ENCODE assay signal across 23 cellular contexts in the genomic region with DNA sequence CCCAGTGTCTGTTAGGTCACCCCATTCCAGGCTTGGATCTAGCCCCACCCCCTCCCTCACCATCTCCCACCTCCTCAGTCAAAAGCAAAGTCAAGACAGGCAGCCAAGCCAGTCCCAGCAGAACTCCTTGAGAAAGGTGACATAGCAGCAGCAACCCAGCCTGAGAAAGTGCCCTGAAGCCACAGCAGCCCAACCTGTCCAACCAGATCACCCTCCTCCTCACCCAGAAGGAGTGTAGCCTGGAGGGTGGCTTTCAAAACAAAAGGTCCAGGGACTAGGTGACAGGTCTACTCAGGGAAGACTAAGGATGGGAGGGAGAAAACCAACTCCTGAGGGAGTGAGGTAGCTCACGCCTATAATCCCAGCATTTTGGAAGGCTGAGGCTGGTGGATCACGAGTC. TPM values are rescaled to one million over a fixed set of nuclear protein-coding genes. Genes with fewer than 3 reads are reported as not detected.
DNase-seq lines count a peak whose midpoint lies in the region; ATAC-seq and TF ChIP-seq lines count a peak whose summit lies in the region.
"Had no signal": no experiment of that assay in that cellular context is flagged by ENCODE, and none has a peak within 500 bp of the region (broad histone marks: within the 10 kb centered on the region; RNA-seq: fewer than 3 reads in every experiment).

No MANE protein-coding gene starts in this region.

- CTCF ChIA-PET in Caco-2 (lab: Charles Lee): interaction anchor here (0.6 to 0.7 kb wide), 2 partner anchors 14 to 41 kb away, joined by 3 to 6 read pairs; no protein-coding TSS in a partner anchor

- no peak overlapping the region for H2AFZ ChIP-seq in hepatocyte

- H3K4me1 Mint-ChIP-seq in Caco-2 (ENCODE audit: low read depth, unreplicated experiment): peaks cover 18% of the 10 kb centered on the region
- H3K4me1 Mint-ChIP-seq in activated T-helper 17 cell treated with anti-CD3 and anti-CD28 coated beads, Interleukin-2, amount 50 U/mL, for 72 hours: peaks cover 15% of the 10 kb centered on the region

- peaks cover 23% of the 10 kb centered on the region for H3K4me1 ChIP-seq in Caco-2
- H3K4me1 ChIP-seq in hepatocyte (ENCODE audit: insufficient read depth): peaks cover 6% of the 10 kb centered on the region
- H3K4me1 ChIP-seq in suprapubic skin: peaks cover 36% of the 10 kb centered on the region

- 83% methylated on average over 2 of the region's 2 CpGs for WGBS in hepatocyte (ENCODE audit: low lambda C conversion rate, missing lambda C conversion rate)
- 35% methylated on average over 2 of the region's 2 CpGs for WGBS in suprapubic skin

- H3K9me3 ChIP-seq in Caco-2 (no peaks in the 10 kb centered on the region), hepatocyte (ENCODE audit: low read depth) (no peaks in the 10 kb centered on the region), suprapubic skin (no peaks in the 10 kb centered on the region)

- no peak for ATAC-seq in activated T-helper 17 cell treated with anti-CD3 and anti-CD28 coated beads, Interleukin-2, amount 50 U/mL, for 72 hours (replicated peaks)
- ATAC-seq: activated naive CD4-positive, alpha-beta T cell treated with anti-CD3 and anti-CD28 coated beads, Interleukin-2, amount 50 U/mL, for 72 hours; activated T-cell treated with anti-CD3 and anti-CD28 coated beads, Interleukin-2, amount 50 U/mL, for 72 hours had no signal

- intact Hi-C loops in Caco-2 (cut with micrococcal nuclease; ENCODE audit: unreplicated experiment): loop anchor here (2.0 kb wide), 2 partner anchors 16 to 28 kb away; no protein-coding TSS in a partner anchor

- H3K4me3 ChIP-seq in Caco-2 (ENCODE audit: low read depth, low read length) (no peak overlapping the region), hepatocyte (no peak overlapping the region), suprapubic skin (no peak overlapping the region)
- H3K4me3 ChIP-seq: skin epidermis had no signal

- H3K27ac Mint-ChIP-seq in Caco-2 (ENCODE audit: unreplicated experiment): peak overlapping the region; percentile 48
- H3K27ac Mint-ChIP-seq in activated T-helper 17 cell treated with anti-CD3 and anti-CD28 coated beads, Interleukin-2, amount 50 U/mL, for 72 hours: no peak overlapping the region
- H3K27ac Mint-ChIP-seq: activated naive CD4-positive, alpha-beta T cell treated with anti-CD3 and anti-CD28 coated beads, Interleukin-2, amount 50 U/mL, for 72 hours; activated T-cell treated with anti-CD3 and anti-CD28 coated beads, Interleukin-2, amount 50 U/mL, for 72 hours; nephron progenitor cell; stimulated activated naive CD8-positive, alpha-beta T cell treated with anti-CD3 and anti-CD28 coated beads, Interleukin-15, Interleukin-2, amounts not matched to agents 100 ng/mL and 50 ng/mL, for 24 hours; T-helper 2 cell treated with Interferon-gamma antibody and Interleukin-4, amounts not matched to agents 5 μg/mL and 100 μg/mL, for 36 hours had no signal

- no peak overlapping the region for H3K27ac ChIP-seq in hepatocyte
- H3K27ac ChIP-seq in suprapubic skin: peak overlapping the region; percentile 32
- H3K27ac ChIP-seq: skin epidermis had no signal

- H4K20me1 ChIP-seq in hepatocyte (ENCODE audit: insufficient read depth, poor library complexity, severe bottlenecking): no peaks in the 10 kb centered on the region

- no peaks in the 10 kb centered on the region for H3K9me3 Mint-ChIP-seq in Caco-2 (ENCODE audit: unreplicated experiment)
- H3K9me3 Mint-ChIP-seq in activated T-helper 17 cell treated with anti-CD3 and anti-CD28 coated beads, Interleukin-2, amount 50 U/mL, for 72 hours: no peaks in the 10 kb centered on the region
- H3K9me3 Mint-ChIP-seq: activated naive CD4-positive, alpha-beta T cell treated with anti-CD3 and anti-CD28 coated beads, Interleukin-2, amount 50 U/mL, for 72 hours; activated T-cell treated with anti-CD3 and anti-CD28 coated beads, Interleukin-2, amount 50 U/mL, for 72 hours; CD8-positive, alpha-beta memory T cell; stimulated activated naive CD8-positive, alpha-beta T cell treated with anti-CD3 and anti-CD28 coated beads, Interleukin-15, Interleukin-2, amounts not matched to agents 100 ng/mL and 50 ng/mL, for 24 hours; T-helper 2 cell treated with Interferon-gamma antibody and Interleukin-4, amounts not matched to agents 5 μg/mL and 100 μg/mL, for 36 hours had no signal

- TF ChIP-seq POLR2A in suprapubic skin (IDR thresholded peaks at IDR 0.05): no peak

- H3K4me3 Mint-ChIP-seq in Caco-2 (ENCODE audit: unreplicated experiment): peak overlapping the region; percentile 15
- H3K4me3 Mint-ChIP-seq in activated T-helper 17 cell treated with anti-CD3 and anti-CD28 coated beads, Interleukin-2, amount 50 U/mL, for 72 hours: no peak overlapping the region
- H3K4me3 Mint-ChIP-seq: activated T-cell treated with anti-CD3 and anti-CD28 coated beads, Interleukin-2, amount 50 U/mL, for 72 hours; CD8-positive, alpha-beta memory T cell; nephron progenitor cell; stimulated activated naive CD8-positive, alpha-beta T cell treated with anti-CD3 and anti-CD28 coated beads, Interleukin-15, Interleukin-2, amounts not matched to agents 100 ng/mL and 50 ng/mL, for 24 hours; T-helper 2 cell treated with Interferon-gamma antibody and Interleukin-4, amounts not matched to agents 5 μg/mL and 100 μg/mL, for 36 hours had no signal

- TF ChIP-seq CTCF in Caco-2 (IDR thresholded peaks at IDR 0.05; ENCODE audit: insufficient read depth in 1 of 2, low read depth in 1 of 2, low read length in 1 of 2, severe bottlenecking in 1 of 2, unreplicated experiment in 1 of 2) (no peak), hepatocyte (IDR thresholded peaks at IDR 0.05; ENCODE audit: poor library complexity) (no peak), suprapubic skin (IDR thresholded peaks at IDR 0.05) (no peak)

- no peak overlapping the region for H3K4me2 ChIP-seq in hepatocyte

- BruUV-seq in Caco-2 (replicated peaks; lab: Mats Ljungman, UMichigan): no TSS peak

- peaks cover 29% of the 10 kb centered on the region for H3K36me3 Mint-ChIP-seq in Caco-2 (ENCODE audit: insufficient read depth, unreplicated experiment)
- no peaks in the 10 kb centered on the region for H3K36me3 Mint-ChIP-seq in activated T-helper 17 cell treated with anti-CD3 and anti-CD28 coated beads, Interleukin-2, amount 50 U/mL, for 72 hours (ENCODE audit: low read depth)
- H3K36me3 Mint-ChIP-seq: activated naive CD4-positive, alpha-beta T cell treated with anti-CD3 and anti-CD28 coated beads, Interleukin-2, amount 50 U/mL, for 72 hours had no signal

- DNase-seq in Caco-2 (peak; percentile 80 to 83), LoVo (ENCODE audit: low spot score) (peak; percentile 37), hepatocyte (ENCODE audit: low spot score) (peak; percentile 28), suprapubic skin (ENCODE audit: low spot score in 2 of 2) (no peak), NCI-H82 treated with DMSO at 0.1 percent for 48 hours (lab: John Stamatoyannopoulos, UW; ENCODE audit: unreplicated experiment) (no peak), KBM-7 (no peak), cerebellum (ENCODE audit: low spot score) (no peak)
- DNase-seq: activated T-cell treated with anti-CD3 and anti-CD28 coated beads, Interleukin-2, amount 50 U/mL, for 72 hours; cortex of kidney; hippocampal formation; midbrain; NCI-H2029; NCI-H526; nephron progenitor cell; posterior cingulate gyrus had no signal

- H3K27me3 ChIP-seq in Caco-2 (replicated peaks; ENCODE audit: control insufficient read depth, insufficient read depth, low read length): no peaks in the 10 kb centered on the region
- no peaks in the 10 kb centered on the region for H3K27me3 ChIP-seq in hepatocyte
- no peaks in the 10 kb centered on the region for H3K27me3 ChIP-seq in suprapubic skin

- in situ Hi-C loops in KBM-7 (cut with MboI; ENCODE audit: low pct_unique_long_range_greater_than_20kb, low sequenced_read_pairs): no loop called here

- H3K9me2 ChIP-seq in hepatocyte (replicated peaks; ENCODE audit: insufficient read depth): no peaks in the 10 kb centered on the region

- POLR2A ChIA-PET in Caco-2 (lab: Charles Lee): no interaction called here

- H3K36me3 ChIP-seq in Caco-2 (ENCODE audit: control insufficient read depth, insufficient read depth, low read length) (no peaks in the 10 kb centered on the region; the same call in 1 of the 2 replicates), hepatocyte (replicated peaks; ENCODE audit: insufficient read depth, low read depth) (no peaks in the 10 kb centered on the region), suprapubic skin (no peaks in the 10 kb centered on the region)

- H3K27me3 Mint-ChIP-seq in Caco-2 (ENCODE audit: insufficient read depth, unreplicated experiment): no peaks in the 10 kb centered on the region
- no peaks in the 10 kb centered on the region for H3K27me3 Mint-ChIP-seq in activated T-helper 17 cell treated with anti-CD3 and anti-CD28 coated beads, Interleukin-2, amount 50 U/mL, for 72 hours
- H3K27me3 Mint-ChIP-seq: CD8-positive, alpha-beta memory T cell; stimulated activated naive CD8-positive, alpha-beta T cell treated with anti-CD3 and anti-CD28 coated beads, Interleukin-15, Interleukin-2, amounts not matched to agents 100 ng/mL and 50 ng/mL, for 24 hours had no signal

- no peak for TF ChIP-seq EP300 in suprapubic skin (IDR thresholded peaks at IDR 0.05)

- peaks cover 38% of the 10 kb centered on the region for H3K79me2 ChIP-seq in hepatocyte

RNA-seq across cellular contexts. Expression of gene RAB15, which starts 5.2 kb away (rescaled TPM):
- 69.5 and 92.5 TPM in 2 replicates for total RNA-seq in Caco-2 (2022)
- total RNA-seq in hepatocyte: 33.8 and 34.0 TPM in 2 replicates
- 38.7 and 40.6 TPM in 2 replicates for polyA plus RNA-seq in hepatocyte
- 10 to 100 TPM in 3 of 4 donors, 1 to 10 TPM in 1; 9.6 to 17.0 (median 15.1) TPM for total RNA-seq in suprapubic skin
- 1 to 10 TPM; 4.3 to 7.2 TPM for total RNA-seq in activated T-helper 17 cell treated with anti-CD3 and anti-CD28 coated beads, Interleukin-2, amount 50 U/mL, for 72 hours
- total RNA-seq in cerebellum: 27.3 TPM

RNA-seq across cellular contexts. Expression of gene FNTB, which starts 19.7 kb away (rescaled TPM):
- total RNA-seq in Caco-2 (2022): 20.6 and 21.2 TPM in 2 replicates
- total RNA-seq in hepatocyte: 11.3 and 18.1 TPM in 2 replicates
- 19.5 and 24.3 TPM in 2 replicates for polyA plus RNA-seq in hepatocyte
- total RNA-seq in suprapubic skin: 10 to 100 TPM; 40.6 to 44.6 (median 43.2) TPM
- 10 to 100 TPM; 24.7 to 47.1 TPM for total RNA-seq in activated T-helper 17 cell treated with anti-CD3 and anti-CD28 coated beads, Interleukin-2, amount 50 U/mL, for 72 hours
- total RNA-seq in cerebellum: 17.7 TPM

RNA-seq across cellular contexts. Expression of gene GPX2, which starts 24.4 kb away (rescaled TPM):
- total RNA-seq in Caco-2 (2022): 39.3 and 48.1 TPM in 2 replicates
- 59.8 and 88.9 TPM in 2 replicates for total RNA-seq in hepatocyte
- polyA plus RNA-seq in hepatocyte: 75.5 and 115 TPM in 2 replicates
- total RNA-seq in suprapubic skin: 10 to 100 TPM in 3 of 4 donors, 1 to 10 TPM in 1; 10.0 to 65.0 (median 27.6) TPM
- not detected for total RNA-seq in activated T-helper 17 cell treated with anti-CD3 and anti-CD28 coated beads, Interleukin-2, amount 50 U/mL, for 72 hours
- not detected for total RNA-seq in cerebellum
- total RNA-seq: activated naive CD4-positive, alpha-beta T cell treated with anti-CD3 and anti-CD28 coated beads, Interleukin-2, amount 50 U/mL, for 72 hours; activated T-cell treated with anti-CD3 and anti-CD28 coated beads, Interleukin-2, amount 50 U/mL, for 72 hours; CD8-positive, alpha-beta memory T cell; Daoy; fibroblast of villous mesenchyme had no signal
- polyA plus RNA-seq: CD8-positive, alpha-beta memory T cell had no signal

RNA-seq across cellular contexts. Expression of gene CHURC1, which starts 52.7 kb away (rescaled TPM):
- 51.3 and 52.6 TPM in 2 replicates for total RNA-seq in Caco-2 (2022)
- total RNA-seq in hepatocyte: 62.4 and 71.1 TPM in 2 replicates
- 134 TPM in 2 replicates for polyA plus RNA-seq in hepatocyte
- total RNA-seq in suprapubic skin: 10 to 100 TPM; 50.9 to 93.8 (median 87.7) TPM
- 10 to 100 TPM; 53.8 to 56.0 TPM for total RNA-seq in activated T-helper 17 cell treated with anti-CD3 and anti-CD28 coated beads, Interleukin-2, amount 50 U/mL, for 72 hours
- total RNA-seq in cerebellum: 43.0 TPM

Comparison
In these comparisons a context has a peak if more than half of its experiments do, and no peak if none do; other contexts are left out.
1. DNase-seq: peak in Caco-2 (2 of 2), LoVo (single experiment) and hepatocyte (single experiment); none in suprapubic skin (0 of 2), NCI-H82 treated with DMSO at 0.1 percent for 48 hours (single experiment), KBM-7 (single experiment) and cerebellum (single experiment).